In the genomic region with DNA sequence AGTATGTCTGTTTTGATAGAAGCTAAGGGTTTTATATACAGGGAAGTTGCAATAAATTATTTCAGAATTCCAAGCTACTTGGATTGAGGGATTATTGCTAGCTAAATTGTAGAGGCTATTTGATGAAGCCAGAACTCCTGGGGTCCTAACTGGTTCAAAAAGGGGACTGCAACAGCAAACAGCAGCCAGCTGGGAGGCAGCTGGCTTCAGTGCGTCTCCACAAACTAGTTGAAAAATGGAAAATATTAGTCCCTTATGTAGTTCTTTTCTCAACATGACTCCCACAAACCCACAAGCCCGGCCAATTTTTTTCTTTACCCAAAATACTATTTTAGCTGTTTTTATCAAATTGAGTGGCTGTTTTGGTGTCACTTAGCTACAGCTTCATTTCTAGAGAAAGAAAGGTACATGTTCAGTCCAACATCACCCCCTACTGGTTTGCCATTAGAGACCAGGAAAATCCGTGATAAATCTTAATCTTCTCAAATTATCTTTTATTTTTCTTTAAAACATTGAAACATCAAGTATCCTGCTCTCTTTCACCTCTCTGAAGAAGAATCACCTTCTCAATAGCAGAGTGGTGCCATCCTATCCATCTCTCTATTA, we compare ENCODE assay signal across 8 cellular contexts.
A peak's percentile ranks its signal among the peaks of the same experiment; 100 is the strongest.
DNase-seq lines count a peak whose midpoint lies in the region; ATAC-seq lines count a peak whose summit lies in the region.

No MANE protein-coding gene starts in this region.

- in situ Hi-C loops in ACHN (cut with HindIII; ENCODE audit: low pct_ligation_motif_present, low pct_unique_long_range_greater_than_20kb, low sequenced_read_pairs): no loop called here
- in situ Hi-C loops in SK-MEL-5 (cut with HindIII; ENCODE audit: low pct_unique_long_range_greater_than_20kb, low sequenced_read_pairs): no loop called here

- DNase-seq in ACHN (peak; percentile 14), SK-MEL-5 (ENCODE audit: low read depth, low spot score) (peak; percentile 44), iPS-NIHi11 (ENCODE audit: low spot score) (peak; percentile 31), C1 segment of cervical spinal cord (lab: John Stamatoyannopoulos, UW) (no peak), H7 (no peak), islet precursor cell (no peak)
- DNase-seq in activated CD4-positive, CD25-positive, alpha-beta regulatory T cell (lab: John Stamatoyannopoulos, UW): no peak

- no peaks in the 10 kb centered on the region for H3K27me3 ChIP-seq in H7 (ENCODE audit: control insufficient read depth, insufficient read depth, low read length)

- H3K4me3 ChIP-seq in H7 (ENCODE audit: insufficient read depth, low read depth, low read length): no peak overlapping the region

- peak; percentile 58 for ATAC-seq in GM19351 (IDR thresholded peaks at IDR 0.05; ENCODE audit: unreplicated experiment)

- no peaks in the 10 kb centered on the region for H3K36me3 ChIP-seq in H7 (replicated peaks; ENCODE audit: control insufficient read depth, insufficient read depth, low read length)

Comparison
In these comparisons a context has a peak if more than half of its experiments do, and no peak if none do; other contexts are left out.
1. DNase-seq: peak in ACHN (single experiment), SK-MEL-5 (single experiment) and iPS-NIHi11 (single experiment); none in C1 segment of cervical spinal cord (0 of 14), activated CD4-positive, CD25-positive, alpha-beta regulatory T cell (0 of 4), H7 (single experiment) and islet precursor cell (single experiment).